Comparison of ENCODE assay signal across 21 cellular contexts in genomic region chr1:21653744-21654100, GRCh38. TPM values are rescaled to one million over a fixed set of nuclear protein-coding genes. Genes with fewer than 3 reads are reported as not detected.
DNase-seq lines count a peak whose midpoint lies in the region; ATAC-seq lines count a peak whose summit lies in the region.
"Had no signal": no experiment of that assay in that cellular context is flagged by ENCODE, and none has a peak within 500 bp of the region (broad histone marks: within the 10 kb centered on the region; RNA-seq: fewer than 3 reads in every experiment).

No MANE protein-coding gene starts in this region.

- intact Hi-C loops in sciatic nerve (cut with DNase I) = no loop called here

- no peaks in the 10 kb centered on the region for H3K79me1 ChIP-seq in trophoblast cell (ENCODE audit: low read length)

- H3K23ac ChIP-seq in trophoblast cell (ENCODE audit: low read length) = no peak overlapping the region

- H2BK5ac ChIP-seq in trophoblast cell (ENCODE audit: low read depth, low read length, poor library complexity) = no peak overlapping the region

- H2AFZ ChIP-seq in trophoblast cell (ENCODE audit: insufficient read depth, low read length, poor library complexity) = no peak overlapping the region

- DNase-seq in C1 segment of cervical spinal cord (lab: John Stamatoyannopoulos, UW) (peak in 12 of 14 donors; percentile 38 to 88 (median 72)), caudate nucleus (lab: John Stamatoyannopoulos, UW) (peak in 59 of 61 donors; percentile 19 to 94 (median 83)), sciatic nerve (ENCODE audit: low spot score) (no peak), iPS-NIHi7 (ENCODE audit: extremely low spot score) (no peak), trophoblast cell (no peak), MG63 (no peak)
- DNase-seq: activated CD8-positive, alpha-beta T cell treated with anti-CD3 and anti-CD28 coated beads for 36 hours; activated effector memory CD4-positive, alpha-beta T cell treated with Interleukin-2 at 50 U/mL for 16 hours; Calu3; glutamatergic neuron; Kasumi-1; left cardiac atrium; retina; SK-N-SH; stimulated activated CD4-positive, alpha-beta T cell treated with anti-CD3 and anti-CD28 coated beads, Interleukin-2, amount 100 ng/mL, for 24 hours had no signal

- no peaks in the 10 kb centered on the region for H3K79me2 ChIP-seq in trophoblast cell (ENCODE audit: control insufficient read depth, insufficient read depth, low read length, poor library complexity)

- H3K4me2 ChIP-seq in trophoblast cell (ENCODE audit: low read length) = no peak overlapping the region
- H3K4me2 ChIP-seq: SK-N-SH had no signal

- H3K14ac ChIP-seq in trophoblast cell (ENCODE audit: low read length) = no peak overlapping the region

- H3K9ac ChIP-seq in trophoblast cell (ENCODE audit: low read length) = no peak overlapping the region
- H3K9ac ChIP-seq: SK-N-SH had no signal

- no peak overlapping the region for H3K18ac ChIP-seq in trophoblast cell (ENCODE audit: low read length)

- no peak overlapping the region for H4K91ac ChIP-seq in trophoblast cell (ENCODE audit: low read depth, low read length)

- H3K27me3 ChIP-seq in layer of hippocampus (ENCODE audit: control insufficient read depth, insufficient read depth, low read length) = no peaks in the 10 kb centered on the region
- peaks cover 21% of the 10 kb centered on the region for H3K27me3 ChIP-seq in trophoblast cell (ENCODE audit: insufficient read depth, low read length)
- H3K27me3 ChIP-seq in MG63 = no peaks in the 10 kb centered on the region

- H3K9me3 ChIP-seq in trophoblast cell (ENCODE audit: insufficient read depth, low read depth, low read length) (peaks cover 8% of the 10 kb centered on the region), MG63 (no peaks in the 10 kb centered on the region)
- H3K9me3 ChIP-seq: SK-N-SH had no signal

- H3K27ac ChIP-seq in caudate nucleus (ENCODE audit: low read depth, low read length) (peak overlapping the region; percentile 24), layer of hippocampus (ENCODE audit: low read depth, low read length) (peak overlapping the region; percentile 77), trophoblast cell (ENCODE audit: low read depth, low read length) (no peak overlapping the region)
- H3K27ac ChIP-seq: HL-60 had no signal

- no peak overlapping the region for H2BK120ac ChIP-seq in trophoblast cell (ENCODE audit: insufficient read depth, low read length, poor library complexity)

- no peak overlapping the region for H3K4me3 ChIP-seq in trophoblast cell (ENCODE audit: low read depth, low read length)
- no peak overlapping the region for H3K4me3 ChIP-seq in MG63

- H4K8ac ChIP-seq in trophoblast cell (ENCODE audit: low read depth, low read length) = no peak overlapping the region

- H2AK5ac ChIP-seq in trophoblast cell (ENCODE audit: low read length) = no peak overlapping the region

- H4K12ac ChIP-seq in trophoblast cell (ENCODE audit: low read depth, low read length) = no peak overlapping the region

- H3K4me1 ChIP-seq in trophoblast cell (ENCODE audit: control insufficient read depth in 1 of 2, insufficient read depth in 2 of 2, low read length in 2 of 2) = peaks cover 3 to 5% of the 10 kb centered on the region in 2 experiments

- ATAC-seq in sciatic nerve (peak; percentile 38), GM18502 (IDR thresholded peaks at IDR 0.05; ENCODE audit: poor library complexity, unreplicated experiment) (no peak)
- ATAC-seq: activated CD4-positive, CD25-positive, alpha-beta regulatory T cell treated with anti-CD3 and anti-CD28 coated beads, Interleukin-2, amount 50 U/mL, for 24 hours; activated CD8-positive, alpha-beta T cell treated with anti-CD3 and anti-CD28 coated beads for 36 hours; left cardiac atrium had no signal

- no peak overlapping the region for H2BK12ac ChIP-seq in trophoblast cell (ENCODE audit: low read length)

- no CpG with 5 or more reads among the region's 6 CpGs for WGBS in trophoblast cell (ENCODE audit: extremely low coverage, insufficient coverage, insufficient read length)

- H3K36me3 ChIP-seq in trophoblast cell (ENCODE audit: control insufficient read depth in 1 of 2, insufficient read depth in 2 of 2, low read length in 2 of 2) (no peaks in the 10 kb centered on the region), MG63 (no peaks in the 10 kb centered on the region)

- no peak overlapping the region for H3K4ac ChIP-seq in trophoblast cell (ENCODE audit: low read depth, low read length)

RNA-seq across cellular contexts. Expression of gene RAP1GAP, which starts 15.4 kb away (rescaled TPM):
- total RNA-seq in sciatic nerve = 14.7 TPM
- polyA plus RNA-seq in trophoblast cell (2013) = 2.7 and 3.0 TPM in 2 replicates
- total RNA-seq in MG63 (2014; rRNA removed; shearing (Covaris generic); ENCODE audit: low replicate concordance) = 0.22 TPM in 1 of 2 replicates, not detected in the other
- total RNA-seq: OCI-LY7 had no signal
- polyA plus RNA-seq: CD14-positive monocyte had no signal

Comparison
In these comparisons a context has a peak if more than half of its experiments do, and no peak if none do; other contexts are left out.
1. DNase-seq: peak in C1 segment of cervical spinal cord (12 of 14) and caudate nucleus (59 of 61); none in sciatic nerve (single experiment), iPS-NIHi7 (single experiment), trophoblast cell (0 of 2) and MG63 (single experiment).
2. RNA of gene RAP1GAP, which starts 15.4 kb away (total RNA-seq): 14.7 TPM in sciatic nerve (single experiment); 0.22 TPM in MG63; every median in the first group is over 10 times any median in the second.